ENCODE assay signal across 28 cellular contexts in genomic region chr11:91768783-91769182, GRCh38.
DNase-seq lines count a peak whose midpoint lies in the region; ATAC-seq, FAIRE-seq and TF ChIP-seq lines count a peak whose summit lies in the region.
"Had no signal": no experiment of that assay in that cellular context is flagged by ENCODE, and none has a peak within 500 bp of the region (broad histone marks: within the 10 kb centered on the region; RNA-seq: fewer than 3 reads in every experiment).

No MANE protein-coding gene starts in this region.

- H4K5ac ChIP-seq in H1 (ENCODE audit: insufficient read length, low read depth, low read length), result no peak overlapping the region

- no peak for TF ChIP-seq RAD21 in H1 (IDR thresholded peaks at IDR 0.05 in 1 of 2, conservative IDR thresholded peaks at IDR 0.05 in 1 of 2; ENCODE audit: low read depth in 2 of 2, low read length in 2 of 2)

- DNase-seq in GM23338 (ENCODE audit: low spot score), result no peak
- peak; percentile 30 for DNase-seq in NCI-H82 (lab: John Stamatoyannopoulos, UW)
- DNase-seq in H1 (ENCODE audit: low read depth in 1 of 2, low spot score in 2 of 2), result no peak
- DNase-seq in Right ventricle myocardium inferior (ENCODE audit: missing footprints), result no peak
- DNase-seq in coronary artery (ENCODE audit: low spot score), result no peak
- no peak for DNase-seq in tibial artery
- DNase-seq: 8988T; ACHN; BE2C; C1 segment of cervical spinal cord; CD4-positive, alpha-beta memory T cell; CD4-positive, CD25-positive, alpha-beta regulatory T cell; CD8-positive, alpha-beta memory T cell; COR-L47; DMS 273 treated with DMSO at 0.1 percent for 48 hours; DMS153; DMS53; DMS79; DND-41; EL; GDM1 had no signal

- no peak for TF ChIP-seq POLR2A in H1 (IDR thresholded peaks at IDR 0.05; ENCODE audit: control extremely low read depth in 1 of 2, low read depth in 2 of 2, low read length in 2 of 2)

- peaks cover 3% of the 10 kb centered on the region; the same call in 2 of the 3 replicates for H3K36me3 Mint-ChIP-seq in GM23338 (ENCODE audit: low read depth)
- H3K36me3 Mint-ChIP-seq: CD14-positive monocyte; CD4-positive, alpha-beta memory T cell; CD4-positive, CD25-positive, alpha-beta regulatory T cell; CD8-positive, alpha-beta memory T cell had no signal

- no peak overlapping the region for H4K8ac ChIP-seq in H1 (ENCODE audit: extremely low read depth, insufficient read depth, low read length)

- H2BK120ac ChIP-seq in H1 (replicated peaks; ENCODE audit: low read depth, low read length), result no peak overlapping the region

- no peak overlapping the region for H3K14ac ChIP-seq in H1 (ENCODE audit: insufficient read length)

- ATAC-seq in GM23338, result no peak
- no peak for ATAC-seq in Right ventricle myocardium inferior
- ATAC-seq: GM12878 had no signal

- POLR2A ChIA-PET in H1 (lab: Charles Lee; ENCODE audit: partially characterized antibody), result no interaction called here

- H3K18ac ChIP-seq in H1 (ENCODE audit: extremely low read depth, low read length), result no peak overlapping the region

- H3K9me3 Mint-ChIP-seq in GM23338, result peaks cover 5% of the 10 kb centered on the region; the same call in 2 of the 3 replicates

- no peaks in the 10 kb centered on the region for H3K79me1 ChIP-seq in H1 (ENCODE audit: low read depth, low read length)

- CTCF ChIA-PET in H1 (lab: Charles Lee; ENCODE audit: partially characterized antibody), result interaction anchor here (1.2 kb wide), 1 partner anchor 302 kb away, joined by 3 read pairs; no protein-coding TSS in a partner anchor

- WGBS in H1 (ENCODE audit: extremely low coverage in 1 of 2, insufficient coverage in 1 of 2, insufficient read length in 1 of 2, insufficient replicate concordance in 2 of 2, low coverage in 1 of 2, low lambda C conversion rate in 2 of 2, missing lambda C conversion rate in 1 of 2), 2 experiments, result 100% methylated on average over 1 of the region's 1 CpG; no CpG with 5 or more reads in 1 of the 2 experiments

- no peaks in the 10 kb centered on the region for H4K20me1 ChIP-seq in GM23338 (replicated peaks; ENCODE audit: insufficient read depth)
- no peaks in the 10 kb centered on the region for H4K20me1 ChIP-seq in H1 (replicated peaks in 1 of 2; ENCODE audit: control insufficient read depth in 1 of 2, insufficient read depth in 2 of 2, low read length in 2 of 2)
- H4K20me1 ChIP-seq: BLaER1 had no signal

- H3K9me3 ChIP-seq in H1 (ENCODE audit: insufficient read depth in 2 of 2, low read depth in 1 of 2, low read length in 1 of 2), result no peaks in the 10 kb centered on the region
- no peaks in the 10 kb centered on the region for H3K9me3 ChIP-seq in tibial artery
- H3K9me3 ChIP-seq: BE2C, BLaER1 had no signal

- no peak overlapping the region for H2BK20ac ChIP-seq in H1 (ENCODE audit: low read length)

- no peaks in the 10 kb centered on the region for H3K23me2 ChIP-seq in H1 (ENCODE audit: low read depth, low read length)

- H3K4ac ChIP-seq in H1 (replicated peaks; ENCODE audit: insufficient read length, low read depth, low read length), result no peak overlapping the region

- H3K4me2 ChIP-seq in GM23338 (no peak overlapping the region), H1 (ENCODE audit: insufficient read depth in 1 of 2, low read depth in 2 of 2, low read length in 2 of 2) (no peak overlapping the region)
- H3K4me2 ChIP-seq: BLaER1 had no signal

- no peak overlapping the region for H3K27ac ChIP-seq in GM23338 (ENCODE audit: low read depth)
- peak overlapping the region; percentile 18 for H3K27ac ChIP-seq in angular gyrus (ENCODE audit: low read depth, low read length)
- no peak overlapping the region for H3K27ac ChIP-seq in H1 (ENCODE audit: low read depth, low read length)
- H3K27ac ChIP-seq in coronary artery, result no peak overlapping the region
- H3K27ac ChIP-seq in tibial artery, result no peak overlapping the region
- H3K27ac ChIP-seq: BLaER1 had no signal

- H3K36me3 ChIP-seq in GM23338 (ENCODE audit: insufficient read depth) (no peaks in the 10 kb centered on the region), H1 (ENCODE audit: control insufficient read depth in 2 of 4, insufficient read depth in 4 of 4, low read length in 3 of 4) (no peaks in the 10 kb centered on the region), tibial artery (no peaks in the 10 kb centered on the region)
- H3K36me3 ChIP-seq: BE2C, BLaER1 had no signal

- no peak overlapping the region for H3K56ac ChIP-seq in H1 (replicated peaks; ENCODE audit: insufficient read length, low read depth, low read length)

- H3K27ac Mint-ChIP-seq in GM23338, result no peak overlapping the region
- H3K27ac Mint-ChIP-seq: CD14-positive monocyte; CD4-positive, alpha-beta memory T cell; CD4-positive, CD25-positive, alpha-beta regulatory T cell; CD8-positive, alpha-beta memory T cell had no signal

- intact Hi-C loops in Right ventricle myocardium inferior (cut with DNase I), result no loop called here
- intact Hi-C loops in tibial artery (cut with DNase I; ENCODE audit: low total_unique reads), result no loop called here

- H3K23ac ChIP-seq in H1 (ENCODE audit: insufficient read length), result no peak overlapping the region

- H2BK5ac ChIP-seq in H1 (ENCODE audit: low read depth, low read length), result no peak overlapping the region

- H3F3A ChIP-seq in GM23338 (replicated peaks; ENCODE audit: low read depth), result no peaks in the 10 kb centered on the region

- TF ChIP-seq CTCF in GM23338 (conservative IDR thresholded peaks at IDR 0.05; ENCODE audit: low read depth in 2 of 2) (no peak), H1 (IDR thresholded peaks at IDR 0.05; ENCODE audit: control extremely low read depth in 1 of 3, insufficient read depth in 1 of 3, low read depth in 1 of 3, low read length in 3 of 3) (no peak), coronary artery (IDR thresholded peaks at IDR 0.05) (no peak), tibial artery (IDR thresholded peaks at IDR 0.05) (no peak)

- no peaks in the 10 kb centered on the region; the same call in 2 of the 3 replicates for H3K4me1 Mint-ChIP-seq in GM23338
- H3K4me1 Mint-ChIP-seq: CD14-positive monocyte; CD4-positive, alpha-beta memory T cell; CD4-positive, CD25-positive, alpha-beta regulatory T cell; CD8-positive, alpha-beta memory T cell had no signal

- no peak overlapping the region for H2BK12ac ChIP-seq in H1 (ENCODE audit: low read depth, low read length)

- H3K4me3 ChIP-seq in GM23338 (no peak overlapping the region), H1 (ENCODE audit: extremely low read depth in 1 of 4, insufficient read depth in 2 of 4, low read depth in 3 of 4, low read length in 4 of 4) (no peak overlapping the region), coronary artery (no peak overlapping the region), tibial artery (no peak overlapping the region)
- H3K4me3 ChIP-seq: BLaER1, GM12878 had no signal

- no peak for FAIRE-seq in H1 (lab: Jason Lieb, UNC)
- FAIRE-seq: A204.1, GM12878, GM12892, GM18507 had no signal

- H4K91ac ChIP-seq in H1 (replicated peaks; ENCODE audit: insufficient read length, low read length), result no peak overlapping the region

- 0 out of 2 replicates have a peak overlapping the region, but pooled peaks have one; percentile 9 for H2AFZ ChIP-seq in GM23338
- peak overlapping the region; percentile 70; the same call in 1 of the 2 replicates for H2AFZ ChIP-seq in H1 (ENCODE audit: low read length)

- no peak overlapping the region for H2BK15ac ChIP-seq in H1 (ENCODE audit: low read length)

- peaks cover 5% of the 10 kb centered on the region for H3K27me3 Mint-ChIP-seq in GM23338 (ENCODE audit: insufficient read depth, low read depth, poor library complexity)
- H3K27me3 Mint-ChIP-seq: CD4-positive, alpha-beta memory T cell; CD4-positive, CD25-positive, alpha-beta regulatory T cell; CD8-positive, alpha-beta memory T cell had no signal

- TF ChIP-seq EP300 in H1 (IDR thresholded peaks at IDR 0.05; ENCODE audit: borderline replicate concordance in 1 of 2, low read depth in 2 of 2, low read length in 2 of 2), result no peak

- H3K27me3 ChIP-seq in GM23338 (ENCODE audit: insufficient read depth), result no peaks in the 10 kb centered on the region
- H3K27me3 ChIP-seq in H1 (replicated peaks in 1 of 4; ENCODE audit: control insufficient read depth in 3 of 4, extremely low read depth in 1 of 4, insufficient read depth in 3 of 4, low read length in 3 of 4), result no peaks in the 10 kb centered on the region
- no peaks in the 10 kb centered on the region for H3K27me3 ChIP-seq in tibial artery
- H3K27me3 ChIP-seq: BE2C, BLaER1 had no signal

- H3K9ac ChIP-seq in H1 (replicated peaks in 1 of 4; ENCODE audit: extremely low read depth in 1 of 4, low read depth in 3 of 4, low read length in 3 of 4), result no peak overlapping the region
- H3K9ac ChIP-seq: BLaER1 had no signal

- H3K9me2 ChIP-seq in GM23338 (ENCODE audit: insufficient read depth), result 0 out of 2 replicates have a peak, but pooled peaks cover 3% of the 10 kb centered on the region

- no peak overlapping the region for H3K4me3 Mint-ChIP-seq in GM23338
- H3K4me3 Mint-ChIP-seq: CD14-positive monocyte; CD4-positive, alpha-beta memory T cell; CD4-positive, CD25-positive, alpha-beta regulatory T cell; CD8-positive, alpha-beta memory T cell had no signal

- H3K79me2 ChIP-seq in GM23338 (replicated peaks; ENCODE audit: insufficient read depth) (no peaks in the 10 kb centered on the region), H1 (ENCODE audit: control insufficient read depth in 1 of 2, insufficient read depth in 2 of 2, low read length in 2 of 2) (no peaks in the 10 kb centered on the region)

- no peak overlapping the region for H2AK5ac ChIP-seq in H1 (ENCODE audit: low read depth, low read length)

- no peaks in the 10 kb centered on the region for H3K4me1 ChIP-seq in GM23338 (ENCODE audit: insufficient read depth)
- H3K4me1 ChIP-seq in H1 (replicated peaks in 1 of 4; ENCODE audit: control insufficient read depth in 3 of 4, insufficient read depth in 4 of 4, low read length in 3 of 4), result no peaks in the 10 kb centered on the region
- no peaks in the 10 kb centered on the region for H3K4me1 ChIP-seq in tibial artery
- H3K4me1 ChIP-seq: BLaER1 had no signal

TF ChIP-seq in GM23338, 12 proteins besides CTCF, POLR2A, EP300 and RAD21 (continues in another document):
- TF ChIP-seq POLR2AphosphoS5 (IDR thresholded peaks at IDR 0.05; ENCODE audit: low read depth) (no peak), NANOG (IDR thresholded peaks at IDR 0.05; ENCODE audit: borderline replicate concordance) (no peak), ZNF114 (CRISPR knock-in tag; IDR thresholded peaks at IDR 0.05) (no peak)

TF ChIP-seq in H1, 55 proteins besides CTCF, POLR2A, EP300 and RAD21 (continues in another document):
- TF ChIP-seq MAX (IDR thresholded peaks at IDR 0.05), result no peak
- TF ChIP-seq KDM5A (IDR thresholded peaks at IDR 0.05; ENCODE audit: low read length), result no peak
- TF ChIP-seq GABPA (IDR thresholded peaks at IDR 0.05; ENCODE audit: borderline replicate concordance, insufficient read depth, low read length), result no peak
